In the genomic region with DNA sequence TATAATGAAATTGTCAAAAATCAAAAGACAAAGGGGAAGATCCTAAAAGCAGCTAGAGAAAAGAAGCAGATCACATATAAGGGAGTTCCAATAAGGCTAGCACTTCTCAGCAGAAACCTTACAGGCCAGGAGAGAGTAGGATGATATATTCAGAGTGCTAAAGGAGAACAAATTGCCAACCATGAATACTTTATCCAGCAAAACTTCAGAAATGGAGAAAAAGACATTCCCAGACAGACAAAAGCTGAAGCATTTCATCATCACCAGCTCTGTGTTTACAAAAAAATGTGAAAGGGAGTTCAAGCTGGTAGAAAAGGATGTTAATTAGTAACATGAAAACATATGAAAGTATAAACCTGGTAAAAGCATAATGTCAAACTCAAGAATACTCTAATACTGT, we compare ENCODE assay signal across 32 cellular contexts.
"Had no signal": no experiment of that assay in that cellular context is flagged by ENCODE, and none has a peak within 500 bp of the region (broad histone marks: within the 10 kb centered on the region; RNA-seq: fewer than 3 reads in every experiment).

No MANE protein-coding gene starts in this region.

- H3K4me3 Mint-ChIP-seq: activated CD8-positive, alpha-beta T cell treated with anti-CD3 and anti-CD28 coated beads for 36 hours; activated naive CD4-positive, alpha-beta T cell treated with anti-CD3 and anti-CD28 coated beads, Interleukin-2, amount 50 U/mL, for 24 hours; activated naive CD8-positive, alpha-beta T cell treated with anti-CD3 and anti-CD28 coated beads, Interleukin-2, amount 50 U/mL, for 24 hours; brain had no signal

- H3K4me2 ChIP-seq: PC-9 had no signal

- H3K4me1 Mint-ChIP-seq: brain had no signal

- H3K4me3 ChIP-seq: PC-9 had no signal

- ATAC-seq: Right ventricle myocardium inferior had no signal

- H2AFZ ChIP-seq: PC-9 had no signal

- H3K27ac ChIP-seq: PC-9, RWPE1, WERI-Rb-1 had no signal

- DNase-seq: activated CD4-positive, alpha-beta T cell treated with anti-CD3 and anti-CD28 coated beads for 1 hour; activated CD4-positive, alpha-beta T cell treated with anti-CD3 and anti-CD28 coated beads for 48 hours; activated CD4-positive, alpha-beta T cell treated with anti-CD3 and anti-CD28 coated beads, Interleukin-2, amount 50 U/mL, for 4 hours; activated CD4-positive, CD25-positive, alpha-beta regulatory T cell; activated CD8-positive, alpha-beta T cell treated with anti-CD3 and anti-CD28 coated beads for 36 hours; activated gamma-delta T cell; activated naive CD4-positive, alpha-beta T cell treated with Interleukin-2 at 50 U/mL for 16 hours; activated naive CD8-positive, alpha-beta T cell treated with anti-CD3 and anti-CD28 coated beads, Interleukin-2, amount 50 U/mL, for 24 hours; activated T-cell treated with anti-CD3 and anti-CD28 coated beads, Interleukin-2, amount 50 U/mL, for 48 hours; anterior cingulate cortex; central memory CD4-positive, alpha-beta T cell; NCI-H1105; NCI-H1417 treated with DMSO at 0.1 percent for 48 hours; NCI-H187 treated with DMSO at 0.1 percent for 48 hours; NCI-H2081; NCI-H2171 treated with DMSO at 0.1 percent for 48 hours; NCI-H2227 treated with DMSO at 0.1 percent for 48 hours; NCI-H446; NCI-H510A treated with DMSO at 0.1 percent for 48 hours; NCI-H526 treated with DMSO at 0.1 percent for 48 hours; NCI-H774; PC-9; SW 1271; T-helper 1 cell; T-helper 2 cell; T-helper 9 cell; WERI-Rb-1 had no signal

- H3K27me3 Mint-ChIP-seq: activated CD8-positive, alpha-beta T cell treated with anti-CD3 and anti-CD28 coated beads for 36 hours; activated naive CD4-positive, alpha-beta T cell treated with anti-CD3 and anti-CD28 coated beads, Interleukin-2, amount 50 U/mL, for 24 hours; activated naive CD8-positive, alpha-beta T cell treated with anti-CD3 and anti-CD28 coated beads, Interleukin-2, amount 50 U/mL, for 24 hours had no signal

- H3K27ac Mint-ChIP-seq: activated T-helper 2 cell treated with anti-CD3 and anti-CD28 coated beads, Interferon-gamma antibody, Interleukin-2, Interleukin-4, amounts not matched to agents 10 μg/mL and 5 μg/mL and 100 μg/mL, durations not matched to agents 14 hours and 24 hours and 36 hours; brain had no signal
